In the genomic region with DNA sequence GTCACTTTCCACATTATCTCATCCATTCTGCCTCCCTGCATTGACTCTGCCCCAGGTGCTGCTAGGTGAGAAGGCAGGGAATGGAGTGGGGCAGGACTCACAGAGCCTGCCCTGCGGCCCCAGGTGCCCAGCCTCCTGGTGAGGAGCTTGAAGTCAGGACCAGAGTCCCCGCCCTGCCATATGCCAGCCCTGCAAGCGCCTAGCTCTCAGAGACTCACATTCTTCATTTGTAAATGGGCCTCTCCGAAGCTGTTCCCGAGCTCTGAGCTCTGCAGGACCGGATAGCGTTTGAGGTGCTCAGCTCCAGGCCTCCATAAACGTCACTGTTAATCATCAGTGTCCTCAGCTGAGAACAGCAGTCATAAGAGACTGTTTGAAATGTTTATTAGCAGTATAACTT, we compare ENCODE assay signal across 10 cellular contexts.
DNase-seq lines count a peak whose midpoint lies in the region; ATAC-seq and TF ChIP-seq lines count a peak whose summit lies in the region.
"Had no signal": no experiment of that assay in that cellular context is flagged by ENCODE, and none has a peak within 500 bp of the region (broad histone marks: within the 10 kb centered on the region; RNA-seq: fewer than 3 reads in every experiment).

No MANE protein-coding gene starts in this region.

- peak overlapping the region in 1 of 2 experiments; percentile 70 for H2BK12ac ChIP-seq in mesenchymal stem cell (ENCODE audit: low read length in 2 of 2)

- CTCF ChIA-PET in mammary epithelial cell (lab: Charles Lee; ENCODE audit: low non-redundant PET) = interaction anchor here (0.5 kb wide), 1 partner anchor 8 kb away, joined by 5 read pairs; no protein-coding TSS in a partner anchor

- peak overlapping the region in 1 of 2 experiments; percentile 37 for H3K14ac ChIP-seq in mesenchymal stem cell (ENCODE audit: low read length in 2 of 2)

- H2BK120ac ChIP-seq in mesenchymal stem cell (ENCODE audit: low read depth, low read length) = peak overlapping the region; percentile 29

- peak overlapping the region; percentile 5 for H3K9ac ChIP-seq in mammary epithelial cell (ENCODE audit: insufficient read depth, low read length)
- peak overlapping the region; percentile 44 for H3K9ac ChIP-seq in mesenchymal stem cell (ENCODE audit: low read length)

- DNase-seq in right atrium auricular region (ENCODE audit: low spot score) = no peak
- no peak for DNase-seq in left cardiac atrium
- no peak for DNase-seq in mammary epithelial cell
- peak; percentile 73 for DNase-seq in mesenchymal stem cell
- DNase-seq in NCI-H187 treated with DMSO at 0.1 percent for 48 hours (lab: John Stamatoyannopoulos, UW) = no peak
- no peak for DNase-seq in medulla oblongata (ENCODE audit: extremely low spot score)
- no peak for DNase-seq in SKM-1 (lab: John Stamatoyannopoulos, UW; ENCODE audit: unreplicated experiment)
- DNase-seq in GM19240 (ENCODE audit: insufficient read length, low spot score) = no peak
- DNase-seq: activated T-cell treated with anti-CD3 and anti-CD28 coated beads for 4 hours had no signal

- no peak overlapping the region for H2AFZ ChIP-seq in mammary epithelial cell (ENCODE audit: low read depth, low read length)
- no peak overlapping the region for H2AFZ ChIP-seq in mesenchymal stem cell (ENCODE audit: low read depth, low read length)

- peak overlapping the region in 1 of 2 experiments; percentile 85 for H3K23ac ChIP-seq in mesenchymal stem cell (ENCODE audit: low read length in 2 of 2)

- intact Hi-C loops in left cardiac atrium (cut with DNase I) (no loop called here), mammary epithelial cell (cut with micrococcal nuclease) (no loop called here)

- H3K36me3 ChIP-seq in right atrium auricular region (no peaks in the 10 kb centered on the region), mammary epithelial cell (ENCODE audit: insufficient read depth, low read length) (peaks cover 3% of the 10 kb centered on the region), mesenchymal stem cell (ENCODE audit: control insufficient read depth in 1 of 2, insufficient read depth in 2 of 2, low read depth in 1 of 2, low read length in 2 of 2) (peaks cover 33 to 59% of the 10 kb centered on the region in 2 experiments)

- H3K79me2 ChIP-seq in mammary epithelial cell (ENCODE audit: insufficient read depth, low read length) = peaks cover 99% of the 10 kb centered on the region

- no peaks in the 10 kb centered on the region for H3K79me1 ChIP-seq in mesenchymal stem cell (replicated peaks; ENCODE audit: low read length, poor library complexity, severe bottlenecking)

- H3K4me1 ChIP-seq in right atrium auricular region = peaks cover 0 to 67% of the 10 kb centered on the region in 2 donors
- peaks cover 78% of the 10 kb centered on the region for H3K4me1 ChIP-seq in mammary epithelial cell (ENCODE audit: insufficient read depth, low read length)
- H3K4me1 ChIP-seq in mesenchymal stem cell (ENCODE audit: control insufficient read depth, insufficient read depth, low read depth, low read length) = peaks cover 79% of the 10 kb centered on the region

- no peak overlapping the region for H3K4me3 ChIP-seq in right atrium auricular region
- no peak overlapping the region for H3K4me3 ChIP-seq in mammary epithelial cell (replicated peaks in 1 of 3; ENCODE audit: insufficient read depth in 1 of 3, low read depth in 2 of 3, low read length in 3 of 3)
- H3K4me3 ChIP-seq in mesenchymal stem cell (ENCODE audit: insufficient read depth in 1 of 2, low read depth in 1 of 2, low read length in 2 of 2) = no peak overlapping the region
- H3K4me3 ChIP-seq: SK-N-MC had no signal

- no peaks in the 10 kb centered on the region for H3K27me3 ChIP-seq in right atrium auricular region
- no peaks in the 10 kb centered on the region for H3K27me3 ChIP-seq in mammary epithelial cell (ENCODE audit: insufficient read depth, low read length)
- H3K27me3 ChIP-seq in mesenchymal stem cell (ENCODE audit: control insufficient read depth in 1 of 2, insufficient read depth in 1 of 2, low read length in 2 of 2) = no peaks in the 10 kb centered on the region

- peak overlapping the region; percentile 62 for H4K8ac ChIP-seq in mesenchymal stem cell (ENCODE audit: low read length)

- in situ Hi-C loops in mammary epithelial cell (cut with MboI; ENCODE audit: low sequenced_read_pairs in 2 of 2) = no loop called here

- H4K20me1 ChIP-seq in mammary epithelial cell (ENCODE audit: insufficient read depth, low read length) = no peaks in the 10 kb centered on the region

- dilution Hi-C loops in mammary epithelial cell (cut with HindIII; ENCODE audit: low sequenced_read_pairs) = no loop called here

- H2BK15ac ChIP-seq in mesenchymal stem cell (ENCODE audit: low read depth, poor library complexity, severe bottlenecking) = no peak overlapping the region

- peak overlapping the region; percentile 54 for H2BK5ac ChIP-seq in mesenchymal stem cell (ENCODE audit: low read depth, low read length, poor library complexity, severe bottlenecking)

- H2AK5ac ChIP-seq in mesenchymal stem cell (ENCODE audit: low read length, severe bottlenecking) = peak overlapping the region; percentile 33

- no peak for ATAC-seq in left cardiac atrium

- no peak overlapping the region for H3K4me2 ChIP-seq in mammary epithelial cell (ENCODE audit: insufficient read depth, low read depth, low read length)
- H3K4me2 ChIP-seq in mesenchymal stem cell (ENCODE audit: low read length, poor library complexity, severe bottlenecking) = no peak overlapping the region

- BruUV-seq in mammary epithelial cell (replicated peaks; lab: Mats Ljungman, UMichigan) = no TSS peak

- 15% methylated on average over 6 of the region's 8 CpGs for WGBS in mammary epithelial cell (ENCODE audit: low coverage, missing lambda C conversion rate)
- WGBS in mesenchymal stem cell = 23% methylated on average over 8 of the region's 8 CpGs

- peak overlapping the region; percentile 51 for H3K27ac ChIP-seq in right atrium auricular region
- H3K27ac ChIP-seq in mammary epithelial cell (ENCODE audit: insufficient read depth, low read depth, low read length) = peak overlapping the region; percentile 54
- H3K27ac ChIP-seq in mesenchymal stem cell (ENCODE audit: low read length, poor library complexity, severe bottlenecking) = peak overlapping the region; percentile 85
- H3K27ac ChIP-seq: SK-N-MC had no signal

- TF ChIP-seq CTCF in right atrium auricular region (IDR thresholded peaks at IDR 0.05) (no peak), mammary epithelial cell (conservative IDR thresholded peaks at IDR 0.05 in 1 of 2, IDR thresholded peaks at IDR 0.05 in 1 of 2; ENCODE audit: extremely low read depth in 1 of 2, insufficient read depth in 1 of 2, low read depth in 1 of 2, low read length in 2 of 2) (no peak)

- H3K18ac ChIP-seq in mesenchymal stem cell (ENCODE audit: low read depth in 1 of 2, low read length in 2 of 2) = peak overlapping the region; percentile 23 to 79

- peak overlapping the region; percentile 63 for H4K91ac ChIP-seq in mesenchymal stem cell (ENCODE audit: low read length)

- H3K4ac ChIP-seq in mesenchymal stem cell (ENCODE audit: low read depth in 1 of 2, low read length in 2 of 2) = peak overlapping the region in 1 of 2 experiments; percentile 29

- no peaks in the 10 kb centered on the region for H3K9me3 ChIP-seq in right atrium auricular region
- H3K9me3 ChIP-seq in mammary epithelial cell (replicated peaks; ENCODE audit: insufficient read depth, low read length) = no peaks in the 10 kb centered on the region
- no peaks in the 10 kb centered on the region for H3K9me3 ChIP-seq in mesenchymal stem cell (ENCODE audit: control insufficient read depth, low read length)
